ENCODE assay signal across 1 cellular context in genomic region chr16:46649571-46649970, GRCh38.
A peak's percentile ranks its signal among the peaks of the same experiment; 100 is the strongest.
TF ChIP-seq lines count a peak whose summit lies in the region.

No MANE protein-coding gene starts in this region.

TF ChIP-seq in K562, 482 proteins besides CTCF, POLR2A, EP300 and RAD21 (continued from another document and continues in another):
- TF ChIP-seq CREB3L1 (IDR thresholded peaks at IDR 0.05; ENCODE audit: borderline replicate concordance, low read depth) = no peak
- TF ChIP-seq CHD1 (IDR thresholded peaks at IDR 0.05; ENCODE audit: low read length) = no peak
- no peak for TF ChIP-seq ATF2 (CRISPR knock-in tag; IDR thresholded peaks at IDR 0.05)
- no peak for TF ChIP-seq POU5F1 (IDR thresholded peaks at IDR 0.05; ENCODE audit: borderline replicate concordance, low read depth, low read length, partially characterized antibody)
- TF ChIP-seq HSF4 (CRISPR knock-in tag; IDR thresholded peaks at IDR 0.05; ENCODE audit: borderline replicate concordance) = no peak
- TF ChIP-seq RBM17 (IDR thresholded peaks at IDR 0.05; ENCODE audit: borderline replicate concordance, low read depth, low read length) = no peak
- TF ChIP-seq ELK1 (CRISPR knock-in tag; IDR thresholded peaks at IDR 0.05) = no peak
- TF ChIP-seq CTBP1 (IDR thresholded peaks at IDR 0.05; ENCODE audit: borderline replicate concordance) = 0 out of 2 replicates have a peak, but pooled peaks have one; percentile 6
- TF ChIP-seq SMARCA5 (IDR thresholded peaks at IDR 0.05) = no peak
- TF ChIP-seq CHCHD3 (CRISPR knock-in tag; IDR thresholded peaks at IDR 0.05) = no peak
- TF ChIP-seq PATZ1 (CRISPR knock-in tag; IDR thresholded peaks at IDR 0.05; ENCODE audit: borderline replicate concordance) = no peak
- no peak for TF ChIP-seq RBFOX2 (IDR thresholded peaks at IDR 0.05; ENCODE audit: low read depth, low read length)
- no peak for TF ChIP-seq ZNF766 (CRISPR knock-in tag; conservative IDR thresholded peaks at IDR 0.05)
- no peak for TF ChIP-seq SFPQ (IDR thresholded peaks at IDR 0.05; ENCODE audit: low read depth, low read length)
- TF ChIP-seq FOXM1 (IDR thresholded peaks at IDR 0.05; ENCODE audit: low read depth) = no peak
- no peak for TF ChIP-seq FOXM1 (CRISPR knock-in tag; IDR thresholded peaks at IDR 0.05; ENCODE audit: low read depth)
- TF ChIP-seq CUX1 (CRISPR knock-in tag; IDR thresholded peaks at IDR 0.05) = no peak
- TF ChIP-seq ZC3H11A (IDR thresholded peaks at IDR 0.05; ENCODE audit: low read depth, low read length) = no peak
- no peak for TF ChIP-seq NCOA6 (IDR thresholded peaks at IDR 0.05)
- no peak for TF ChIP-seq KLF13 (tag; IDR thresholded peaks at IDR 0.05; ENCODE audit: borderline replicate concordance, low read depth)
- peak; percentile 64 for TF ChIP-seq MGA (IDR thresholded peaks at IDR 0.05)
- no peak for TF ChIP-seq MCM7 (IDR thresholded peaks at IDR 0.05)
- peak; percentile 68 for TF ChIP-seq RAD51 (IDR thresholded peaks at IDR 0.05; ENCODE audit: borderline replicate concordance, low read depth)
- no peak for TF ChIP-seq ZNF584 (CRISPR knock-in tag; IDR thresholded peaks at IDR 0.05; ENCODE audit: low read depth)
- peak; percentile 62; the same call in 1 of the 2 replicates for TF ChIP-seq L3MBTL2 (IDR thresholded peaks at IDR 0.05)
- TF ChIP-seq COPS2 (conservative IDR thresholded peaks at IDR 0.05) = no peak
- TF ChIP-seq NBN (IDR thresholded peaks at IDR 0.05; ENCODE audit: low read depth) = no peak
- no peak for TF ChIP-seq GTF2B (IDR thresholded peaks at IDR 0.05; ENCODE audit: extremely low read depth, insufficient read length)
